In the genomic region with DNA sequence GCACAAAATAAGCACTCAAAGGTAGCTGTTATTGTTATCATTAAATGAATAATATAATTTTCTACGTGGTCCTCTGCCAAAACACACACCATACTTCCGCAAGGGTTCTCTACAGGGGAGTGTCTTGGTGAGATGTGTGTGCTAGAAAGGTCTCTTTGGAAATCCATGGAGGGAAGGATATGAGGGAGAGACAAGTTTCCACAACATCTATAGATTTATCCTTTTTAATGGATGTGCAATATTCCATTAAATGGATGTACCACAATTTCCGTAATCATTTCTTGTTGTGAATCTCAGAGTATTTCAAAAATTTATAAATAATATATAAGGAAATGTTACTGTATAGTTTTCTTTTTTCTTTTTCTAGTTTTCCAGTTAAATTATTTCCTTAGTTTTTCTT, we compare ENCODE assay signal across 33 cellular contexts. TPM values are rescaled to one million over a fixed set of nuclear protein-coding genes. Genes with fewer than 3 reads are reported as not detected.
"Had no signal": no experiment of that assay in that cellular context is flagged by ENCODE, and none has a peak within 500 bp of the region (broad histone marks: within the 10 kb centered on the region; RNA-seq: fewer than 3 reads in every experiment).

No MANE protein-coding gene starts in this region.

- H3K9me3 Mint-ChIP-seq: activated B cell treated with CpG ODN at 0.5 μM for 24 hours; activated CD4-positive, alpha-beta memory T cell treated with anti-CD3 and anti-CD28 coated beads for 36 hours; activated naive CD4-positive, alpha-beta T cell treated with anti-CD3 and anti-CD28 coated beads for 36 hours; activated naive CD4-positive, alpha-beta T cell treated with anti-CD3 and anti-CD28 coated beads, Interleukin-2, amount 50 U/mL, for 24 hours; activated naive CD8-positive, alpha-beta T cell treated with anti-CD3 and anti-CD28 coated beads for 36 hours; activated naive CD8-positive, alpha-beta T cell treated with anti-CD3 and anti-CD28 coated beads, Interleukin-2, amount 50 U/mL, for 24 hours; activated T-helper 2 cell treated with anti-CD3 and anti-CD28 coated beads, Interferon-gamma antibody, Interleukin-2, Interleukin-4, amounts not matched to agents 10 μg/mL and 5 μg/mL and 100 μg/mL, durations not matched to agents 14 hours and 24 hours and 36 hours; effector memory CD8-positive, alpha-beta T cell; T-helper 2 cell treated with Interferon-gamma antibody and Interleukin-4, amounts not matched to agents 5 μg/mL and 100 μg/mL, for 36 hours had no signal

- H3K27ac Mint-ChIP-seq: activated B cell treated with CpG ODN at 0.5 μM for 24 hours; activated CD8-positive, alpha-beta T cell treated with anti-CD3 and anti-CD28 coated beads, Interleukin-2, amount 10 ng/mL, durations not matched to agents 7 days and 5 days; activated naive CD4-positive, alpha-beta T cell treated with anti-CD3 and anti-CD28 coated beads, Interleukin-2, amount 50 U/mL, for 24 hours; T-helper 17 cell had no signal

- H3K27ac ChIP-seq: adrenal gland, body of pancreas, esophagus muscularis mucosa, foreskin keratinocyte, gastrocnemius medialis, heart left ventricle, WERI-Rb-1 had no signal

- H3K4me3 Mint-ChIP-seq: activated B cell treated with CpG ODN at 0.5 μM for 24 hours; activated CD8-positive, alpha-beta T cell treated with anti-CD3 and anti-CD28 coated beads, Interleukin-2, amount 10 ng/mL, durations not matched to agents 7 days and 5 days; activated naive CD4-positive, alpha-beta T cell treated with anti-CD3 and anti-CD28 coated beads, Interleukin-2, amount 50 U/mL, for 24 hours; activated naive CD8-positive, alpha-beta T cell treated with anti-CD3 and anti-CD28 coated beads for 36 hours; effector memory CD8-positive, alpha-beta T cell; T-helper 17 cell; T-helper 2 cell treated with Interferon-gamma antibody and Interleukin-4, amounts not matched to agents 5 μg/mL and 100 μg/mL, for 36 hours had no signal

- DNase-seq: activated B cell treated with CpG ODN at 0.5 μM for 24 hours; activated CD8-positive, alpha-beta memory T cell treated with anti-CD3 and anti-CD28 coated beads, Interleukin-2, amount 10 ng/mL, durations not matched to agents 7 days and 5 days; activated CD8-positive, alpha-beta memory T cell treated with anti-CD3 and anti-CD28 coated beads, Interleukin-2, amount 50 U/mL, for 4 hours; activated CD8-positive, alpha-beta T cell treated with anti-CD3 and anti-CD28 coated beads, Interleukin-2, amount 10 ng/mL, durations not matched to agents 7 days and 5 days; activated effector memory CD4-positive, alpha-beta T cell treated with anti-CD3 and anti-CD28 coated beads, Interleukin-2, amount 50 U/mL, for 16 hours; activated naive CD8-positive, alpha-beta T cell treated with anti-CD3 and anti-CD28 coated beads for 36 hours; activated T-cell treated with anti-CD3 and anti-CD28 coated beads, Interleukin-2, amount 50 U/mL, for 1 hour; adrenal gland; amygdala; aorta; body of pancreas; caudate nucleus; cortex of kidney; dermis blood vessel endothelial cell; effector CD4-positive, alpha-beta T cell; effector memory CD8-positive, alpha-beta T cell; erythroblast; foreskin keratinocyte; gastrocnemius medialis; heart left ventricle; T-helper 17 cell; T1000; WERI-Rb-1 had no signal

- H3K4me3 ChIP-seq: adrenal gland, body of pancreas, esophagus muscularis mucosa, gastrocnemius medialis, heart left ventricle had no signal

- ATAC-seq: activated CD4-positive, CD25-positive, alpha-beta regulatory T cell treated with anti-CD3 and anti-CD28 coated beads, Interleukin-2, amount 50 U/mL, for 24 hours; activated CD8-positive, alpha-beta memory T cell treated with anti-CD3 and anti-CD28 coated beads, Interleukin-2, amount 10 ng/mL, durations not matched to agents 7 days and 5 days; activated CD8-positive, alpha-beta T cell treated with anti-CD3 and anti-CD28 coated beads, Interleukin-2, amount 10 ng/mL, durations not matched to agents 7 days and 5 days; body of pancreas; effector memory CD8-positive, alpha-beta T cell; foreskin keratinocyte; gastrocnemius medialis; heart left ventricle; T-helper 17 cell had no signal

- H3K36me3 ChIP-seq: adrenal gland, esophagus muscularis mucosa, gastrocnemius medialis, heart left ventricle, WERI-Rb-1 had no signal

- H3K9me3 ChIP-seq: adrenal gland, body of pancreas, gastrocnemius medialis had no signal

- FAIRE-seq: colon had no signal

- H3K36me3 Mint-ChIP-seq: activated CD8-positive, alpha-beta memory T cell treated with anti-CD3 and anti-CD28 coated beads, Interleukin-2, amount 10 ng/mL, durations not matched to agents 7 days and 5 days; activated naive CD4-positive, alpha-beta T cell treated with anti-CD3 and anti-CD28 coated beads, Interleukin-2, amount 50 U/mL, for 24 hours had no signal

- H3K4me1 ChIP-seq: body of pancreas, foreskin keratinocyte had no signal

RNA-seq across cellular contexts. Expression of gene TNFRSF8, which starts 2.6 kb away (rescaled TPM):
- total RNA-seq: body of pancreas, chondrocyte had no signal
